20 cellular contexts compared by ENCODE assay signal in genomic region chr22:30790366-30790765, GRCh38.
A peak's percentile ranks its signal among the peaks of the same experiment; 100 is the strongest.
DNase-seq lines count a peak whose midpoint lies in the region; FAIRE-seq and TF ChIP-seq lines count a peak whose summit lies in the region.
"Had no signal": no experiment of that assay in that cellular context is flagged by ENCODE, and none has a peak within 500 bp of the region (broad histone marks: within the 10 kb centered on the region; RNA-seq: fewer than 3 reads in every experiment).

No MANE protein-coding gene starts in this region.

- DNase-seq in RPMI7951 (ENCODE audit: low read depth) (peak; percentile 50), bronchial epithelial cell (ENCODE audit: low read depth) (no peak), fibroblast of mammary gland (ENCODE audit: low read depth) (peak; percentile 10), hepatocyte (ENCODE audit: low spot score) (no peak), T-helper 2 cell (no peak)
- DNase-seq in activated naive CD4-positive, alpha-beta T cell treated with anti-CD3 and anti-CD28 coated beads, Interleukin-2, amount 10 ng/mL, durations not matched to agents 7 days and 5 days = no peak
- DNase-seq: Caco-2; CD4-positive, CD25-positive, alpha-beta regulatory T cell; CD8-positive, alpha-beta T cell; DMS153; DND-41; GOT3; HFFc6 had no signal

- no peaks in the 10 kb centered on the region for H3K36me3 Mint-ChIP-seq in activated naive CD4-positive, alpha-beta T cell treated with anti-CD3 and anti-CD28 coated beads, Interleukin-2, amount 10 ng/mL, durations not matched to agents 7 days and 5 days
- H3K36me3 Mint-ChIP-seq: CD4-positive, CD25-positive, alpha-beta regulatory T cell; CD8-positive, alpha-beta T cell had no signal

- H3K4me3 ChIP-seq in bronchial epithelial cell (ENCODE audit: low read depth, low read length) (no peak overlapping the region), fibroblast of mammary gland (ENCODE audit: control insufficient read depth, low read depth, low read length) (no peak overlapping the region), hepatocyte (no peak overlapping the region)
- H3K4me3 ChIP-seq: BLaER1, HAP-1 had no signal

- H3K27me3 Mint-ChIP-seq in activated naive CD4-positive, alpha-beta T cell treated with anti-CD3 and anti-CD28 coated beads, Interleukin-2, amount 10 ng/mL, durations not matched to agents 7 days and 5 days = peaks cover 3% of the 10 kb centered on the region
- H3K27me3 Mint-ChIP-seq: CD4-positive, CD25-positive, alpha-beta regulatory T cell had no signal

- CTCF ChIA-PET in activated naive CD4-positive, alpha-beta T cell treated with anti-CD3 and anti-CD28 coated beads, Interleukin-2, amount 10 ng/mL, durations not matched to agents 7 days and 5 days (lab: Charles Lee) = interaction anchor here (0.6 kb wide), 1 partner anchor 265 kb away, joined by 4 read pairs; no protein-coding TSS in a partner anchor

- H3K27me3 ChIP-seq in bronchial epithelial cell (ENCODE audit: control insufficient read depth, insufficient read depth, low read length) (no peaks in the 10 kb centered on the region), hepatocyte (no peaks in the 10 kb centered on the region)
- H3K27me3 ChIP-seq: BLaER1 had no signal

- no peak overlapping the region for H2AFZ ChIP-seq in hepatocyte

- no peaks in the 10 kb centered on the region for H3K4me1 ChIP-seq in hepatocyte (ENCODE audit: insufficient read depth)
- H3K4me1 ChIP-seq: BLaER1, Caco-2, HAP-1 had no signal

- no peaks in the 10 kb centered on the region for H3K79me2 ChIP-seq in hepatocyte

- no peak overlapping the region for H3K27ac ChIP-seq in hepatocyte
- H3K27ac ChIP-seq: BLaER1, C4-2B had no signal

- no peak overlapping the region for H3K27ac Mint-ChIP-seq in activated naive CD4-positive, alpha-beta T cell treated with anti-CD3 and anti-CD28 coated beads, Interleukin-2, amount 10 ng/mL, durations not matched to agents 7 days and 5 days
- H3K27ac Mint-ChIP-seq: B cell; CD4-positive, CD25-positive, alpha-beta regulatory T cell; CD8-positive, alpha-beta T cell; HFFc6 had no signal

- H3K36me3 ChIP-seq in bronchial epithelial cell (ENCODE audit: control insufficient read depth, insufficient read depth, low read length) = no peaks in the 10 kb centered on the region
- no peaks in the 10 kb centered on the region for H3K36me3 ChIP-seq in hepatocyte (replicated peaks; ENCODE audit: insufficient read depth, low read depth)
- H3K36me3 ChIP-seq: BLaER1, HAP-1 had no signal

- TF ChIP-seq CTCF in bronchial epithelial cell (IDR thresholded peaks at IDR 0.05; ENCODE audit: insufficient read depth, low read length, severe bottlenecking) = no peak
- TF ChIP-seq CTCF in fibroblast of mammary gland (conservative IDR thresholded peaks at IDR 0.05; ENCODE audit: control insufficient read depth, insufficient read depth, low read depth, low read length) = no peak
- TF ChIP-seq CTCF in hepatocyte (IDR thresholded peaks at IDR 0.05; ENCODE audit: poor library complexity) = no peak

- WGBS in hepatocyte (ENCODE audit: low lambda C conversion rate, missing lambda C conversion rate) = 94% methylated on average over 2 of the region's 2 CpGs

- H3K9me3 Mint-ChIP-seq in activated naive CD4-positive, alpha-beta T cell treated with anti-CD3 and anti-CD28 coated beads, Interleukin-2, amount 10 ng/mL, durations not matched to agents 7 days and 5 days = no peaks in the 10 kb centered on the region
- H3K9me3 Mint-ChIP-seq: CD8-positive, alpha-beta T cell; HFFc6 had no signal

- no peak overlapping the region for H3K4me3 Mint-ChIP-seq in activated naive CD4-positive, alpha-beta T cell treated with anti-CD3 and anti-CD28 coated beads, Interleukin-2, amount 10 ng/mL, durations not matched to agents 7 days and 5 days
- H3K4me3 Mint-ChIP-seq: B cell; CD4-positive, CD25-positive, alpha-beta regulatory T cell; CD8-positive, alpha-beta T cell; HFFc6 had no signal

- no peaks in the 10 kb centered on the region for H3K9me2 ChIP-seq in hepatocyte (replicated peaks; ENCODE audit: insufficient read depth)

- no peaks in the 10 kb centered on the region for H3K9me3 ChIP-seq in hepatocyte (ENCODE audit: low read depth)
- H3K9me3 ChIP-seq: BLaER1, Caco-2, HAP-1 had no signal

- peak; percentile 96 for FAIRE-seq in bronchial epithelial cell (lab: Jason Lieb, UNC)
- FAIRE-seq: G401.6, GM12892, H54 had no signal

- no peaks in the 10 kb centered on the region for H4K20me1 ChIP-seq in hepatocyte (ENCODE audit: insufficient read depth, poor library complexity, severe bottlenecking)
- H4K20me1 ChIP-seq: BLaER1 had no signal

- H3K4me1 Mint-ChIP-seq in activated naive CD4-positive, alpha-beta T cell treated with anti-CD3 and anti-CD28 coated beads, Interleukin-2, amount 10 ng/mL, durations not matched to agents 7 days and 5 days = no peaks in the 10 kb centered on the region
- H3K4me1 Mint-ChIP-seq: B cell; CD4-positive, CD25-positive, alpha-beta regulatory T cell had no signal

- H3K4me2 ChIP-seq in hepatocyte = no peak overlapping the region
- H3K4me2 ChIP-seq: BLaER1 had no signal

Comparison
In these comparisons a context has a peak if more than half of its experiments do, and no peak if none do; other contexts are left out.
1. DNase-seq: peak in RPMI7951 (single experiment) and fibroblast of mammary gland (single experiment); none in bronchial epithelial cell (single experiment), activated naive CD4-positive, alpha-beta T cell treated with anti-CD3 and anti-CD28 coated beads, Interleukin-2, amount 10 ng/mL, durations not matched to agents 7 days and 5 days (single experiment), hepatocyte (single experiment) and T-helper 2 cell (0 of 5).